Comparison of ENCODE assay signal across 8 cellular contexts in the genomic region with DNA sequence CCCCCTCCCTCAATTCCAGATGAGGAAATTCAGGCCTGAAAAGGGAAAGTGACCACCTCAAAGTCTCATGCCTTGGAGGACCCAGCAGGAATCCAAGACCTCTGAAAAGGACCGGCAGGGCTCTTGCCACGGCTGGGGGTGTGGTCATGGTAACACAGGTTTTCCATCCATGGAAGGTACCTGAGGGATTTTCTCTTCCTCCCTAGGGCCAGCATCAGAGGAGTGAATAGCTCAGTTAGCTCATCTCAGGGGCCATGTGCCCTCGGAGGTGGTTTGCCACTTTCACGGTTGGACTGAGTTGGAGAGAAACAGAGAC. TPM values are rescaled to one million over a fixed set of nuclear protein-coding genes. Genes with fewer than 3 reads are reported as not detected.
A peak's percentile ranks its signal among the peaks of the same experiment; 100 is the strongest.
DNase-seq lines count a peak whose midpoint lies in the region; TF ChIP-seq lines count a peak whose summit lies in the region.

No MANE protein-coding gene starts in this region.

- no peaks in the 10 kb centered on the region for H3K9me3 Mint-ChIP-seq in dendritic cell treated with granulocyte-macrophage colony-stimulating factor and Interleukin-4, amounts not matched to agents 40 ng/mL and 50 ng/mL, for 4 days

- H3K27ac ChIP-seq in HUES64 (ENCODE audit: low read depth, low read length) (no peak overlapping the region), parathyroid adenoma (no peak overlapping the region)

- H3K27me3 Mint-ChIP-seq in dendritic cell treated with granulocyte-macrophage colony-stimulating factor and Interleukin-4, amounts not matched to agents 40 ng/mL and 50 ng/mL, for 4 days: no peaks in the 10 kb centered on the region

- no peaks in the 10 kb centered on the region for H3K36me3 ChIP-seq in HUES64 (ENCODE audit: insufficient read depth, low read length)
- H3K36me3 ChIP-seq in parathyroid adenoma (ENCODE audit: control insufficient read depth, insufficient read depth, low read length): no peaks in the 10 kb centered on the region

- 0 out of 2 replicates have a peak, but pooled peaks cover 7% of the 10 kb centered on the region for H3K4me1 ChIP-seq in HUES64 (ENCODE audit: insufficient read depth, low read length)
- no peaks in the 10 kb centered on the region for H3K4me1 ChIP-seq in parathyroid adenoma

- TF ChIP-seq CTCF in parathyroid adenoma (IDR thresholded peaks at IDR 0.05): no peak

- DNase-seq in nucleus accumbens (lab: John Stamatoyannopoulos, UW) (no peak), retina (no peak), NCI-H2171 treated with DMSO at 0.1 percent for 48 hours (lab: John Stamatoyannopoulos, UW) (no peak), SW 1271 (lab: John Stamatoyannopoulos, UW) (no peak)

- H3K9me3 ChIP-seq in HUES64 (ENCODE audit: insufficient read depth, low read depth, low read length) (no peaks in the 10 kb centered on the region), parathyroid adenoma (ENCODE audit: control insufficient read depth, low read length) (no peaks in the 10 kb centered on the region)

- H3K27me3 ChIP-seq in HUES64 (ENCODE audit: insufficient read depth, low read length) (peaks cover 43% of the 10 kb centered on the region), parathyroid adenoma (ENCODE audit: control insufficient read depth, insufficient read depth, low read length) (no peaks in the 10 kb centered on the region)

- H2AFZ ChIP-seq in parathyroid adenoma: no peak overlapping the region

- H3K9ac ChIP-seq in HUES64 (ENCODE audit: low read depth, low read length) (no peak overlapping the region), parathyroid adenoma (no peak overlapping the region)

- no peaks in the 10 kb centered on the region for H3K79me2 ChIP-seq in parathyroid adenoma

- peak overlapping the region; percentile 92 for H3K27ac Mint-ChIP-seq in dendritic cell treated with granulocyte-macrophage colony-stimulating factor and Interleukin-4, amounts not matched to agents 40 ng/mL and 50 ng/mL, for 4 days

- H3K4me3 Mint-ChIP-seq in dendritic cell treated with granulocyte-macrophage colony-stimulating factor and Interleukin-4, amounts not matched to agents 40 ng/mL and 50 ng/mL, for 4 days: peak overlapping the region; percentile 89

- 48% methylated on average over 4 of the region's 4 CpGs for WGBS in HUES64

- intact Hi-C loops in dendritic cell treated with granulocyte-macrophage colony-stimulating factor and Interleukin-4, amounts not matched to agents 40 ng/mL and 50 ng/mL, for 4 days (cut with micrococcal nuclease): loop anchor here (5.0 kb wide), 1 partner anchor 71 kb away; no protein-coding TSS in a partner anchor

- peaks cover 100% of the 10 kb centered on the region for H3K36me3 Mint-ChIP-seq in dendritic cell treated with granulocyte-macrophage colony-stimulating factor and Interleukin-4, amounts not matched to agents 40 ng/mL and 50 ng/mL, for 4 days (ENCODE audit: low read depth)

- H3K4me3 ChIP-seq in GM08714 (ENCODE audit: low read length): peak overlapping the region; percentile 67
- H3K4me3 ChIP-seq in HUES64 (ENCODE audit: low read length): peak overlapping the region; percentile 54; the same call in 1 of the 2 replicates
- H3K4me3 ChIP-seq in parathyroid adenoma (ENCODE audit: low read depth, low read length): peak overlapping the region; percentile 58

- peaks cover 66% of the 10 kb centered on the region for H3K4me1 Mint-ChIP-seq in dendritic cell treated with granulocyte-macrophage colony-stimulating factor and Interleukin-4, amounts not matched to agents 40 ng/mL and 50 ng/mL, for 4 days (ENCODE audit: low read depth)

- H3K4me2 ChIP-seq in parathyroid adenoma (ENCODE audit: low read length): peak overlapping the region; percentile 66

RNA-seq across cellular contexts. Expression of gene CIITA, which starts 1.3 kb away (rescaled TPM):
- polyA plus RNA-seq in HUES64 (2013, experiment 1 of 2): not detected
- 0.13 TPM for polyA plus RNA-seq in HUES64 (2013, experiment 2 of 2)

RNA-seq across cellular contexts. Expression of gene TVP23A, which starts 59.7 kb away (rescaled TPM):
- polyA plus RNA-seq in HUES64 (2013, experiment 1 of 2): 0.90 TPM
- 1.6 TPM for polyA plus RNA-seq in HUES64 (2013, experiment 2 of 2)
